In the genomic region with DNA sequence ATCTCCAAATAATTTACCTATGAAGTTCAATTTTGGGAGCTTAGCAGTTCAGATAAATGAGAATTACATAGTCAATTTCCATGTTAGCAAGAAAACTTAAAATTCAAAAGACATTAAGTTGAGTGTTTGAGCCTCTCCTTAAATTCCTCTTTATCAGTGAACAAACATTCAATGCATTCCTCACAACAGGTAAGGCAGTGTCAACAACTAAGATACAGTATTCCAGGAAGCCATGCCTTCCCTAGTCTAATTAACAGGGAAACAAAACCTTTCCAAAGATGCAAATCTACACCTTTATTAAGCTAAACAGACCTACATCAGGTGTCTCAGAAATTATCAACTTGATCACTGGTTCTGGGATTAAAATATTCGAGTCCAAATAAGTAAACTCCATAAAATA, we compare ENCODE assay signal across 16 cellular contexts. TPM values are rescaled to one million over a fixed set of nuclear protein-coding genes. Genes with fewer than 3 reads are reported as not detected.
DNase-seq lines count a peak whose midpoint lies in the region; ATAC-seq, FAIRE-seq and TF ChIP-seq lines count a peak whose summit lies in the region.
"Had no signal": no experiment of that assay in that cellular context is flagged by ENCODE, and none has a peak within 500 bp of the region (broad histone marks: within the 10 kb centered on the region; RNA-seq: fewer than 3 reads in every experiment).

No MANE protein-coding gene starts in this region.

- peaks cover 38% of the 10 kb centered on the region for H3K4me1 ChIP-seq in HUES48 (ENCODE audit: control insufficient read depth, insufficient read depth, low read length)
- peaks cover 7% of the 10 kb centered on the region for H3K4me1 ChIP-seq in GM12878 (ENCODE audit: control insufficient read depth, insufficient read depth, low read length)
- peaks cover 34% of the 10 kb centered on the region for H3K4me1 ChIP-seq in iPS-20b (ENCODE audit: insufficient read depth, low read length)
- peaks cover 46 to 47% of the 10 kb centered on the region in 2 donors for H3K4me1 ChIP-seq in thyroid gland
- peaks cover 10% of the 10 kb centered on the region for H3K4me1 ChIP-seq in effector memory CD4-positive, alpha-beta T cell (ENCODE audit: control insufficient read depth, insufficient read depth, low read length, poor library complexity, severe bottlenecking)

- no peak for TF ChIP-seq EP300 in GM12878 (IDR thresholded peaks at IDR 0.05; ENCODE audit: borderline replicate concordance in 1 of 2, control insufficient read depth in 1 of 2, low read depth in 2 of 2, low read length in 2 of 2)

- TF ChIP-seq RAD21 in GM12878 (IDR thresholded peaks at IDR 0.05; ENCODE audit: insufficient read depth, low read depth, low read length), result no peak

- peak overlapping the region; percentile 71 for H3K4me2 ChIP-seq in GM12878 (ENCODE audit: control insufficient read depth, insufficient read depth)

- peaks cover 78% of the 10 kb centered on the region for H3K79me2 ChIP-seq in GM12878 (ENCODE audit: control insufficient read depth, insufficient read depth, low read length)

- no TSS peak for BruUV-seq in GM12878 (replicated peaks; lab: Mats Ljungman, UMichigan)

- H3K4me3 ChIP-seq in HUES48 (ENCODE audit: low read depth, low read length), result peak overlapping the region; percentile 43
- H3K4me3 ChIP-seq in GM12878, result peak overlapping the region; percentile 60
- peak overlapping the region; percentile 50 for H3K4me3 ChIP-seq in iPS-20b (ENCODE audit: low read length)
- no peak overlapping the region for H3K4me3 ChIP-seq in thyroid gland (replicated peaks in 1 of 3)
- no peak overlapping the region for H3K4me3 ChIP-seq in effector memory CD4-positive, alpha-beta T cell (ENCODE audit: insufficient read depth, low read depth, low read length, poor library complexity, severe bottlenecking)

- POLR2A ChIA-PET in GM12878 (lab: Charles Lee), result interaction anchor here (1.3 to 4.0 kb wide), 2 partner anchors 11 to 171 kb away, joined by 3 to 21 read pairs; no protein-coding TSS in a partner anchor

- H3K36me3 ChIP-seq in HUES48 (ENCODE audit: control insufficient read depth, insufficient read depth, low read length), result peaks cover 10% of the 10 kb centered on the region
- H3K36me3 ChIP-seq in GM12878 (ENCODE audit: control insufficient read depth in 2 of 2, insufficient read depth in 2 of 2, low read length in 1 of 2), result peaks cover 3 to 11% of the 10 kb centered on the region in 2 experiments; a peak in 2 of 4 replicates
- peaks cover 24% of the 10 kb centered on the region for H3K36me3 ChIP-seq in iPS-20b (ENCODE audit: insufficient read depth, low read depth, low read length)
- H3K36me3 ChIP-seq in thyroid gland, result no peaks in the 10 kb centered on the region
- no peaks in the 10 kb centered on the region for H3K36me3 ChIP-seq in effector memory CD4-positive, alpha-beta T cell (ENCODE audit: control insufficient read depth, insufficient read depth, low read length)

- no peak for FAIRE-seq in GM12878 (lab: Jason Lieb, UNC)

- H3K9me3 ChIP-seq in HUES48 (ENCODE audit: control insufficient read depth, insufficient read depth, low read length) (no peaks in the 10 kb centered on the region), GM12878 (replicated peaks; ENCODE audit: control insufficient read depth, insufficient read depth, low read length) (no peaks in the 10 kb centered on the region; the same call in 2 of the 3 replicates), iPS-20b (ENCODE audit: insufficient read depth, low read depth, low read length) (no peaks in the 10 kb centered on the region), thyroid gland (no peaks in the 10 kb centered on the region)
- no peaks in the 10 kb centered on the region for H3K9me3 ChIP-seq in effector memory CD4-positive, alpha-beta T cell (ENCODE audit: control insufficient read depth, low read length)

- no peak for DNase-seq in GM12878 (ENCODE audit: low read depth, low spot score)
- DNase-seq in thyroid gland, result no peak
- no peak for DNase-seq in effector memory CD4-positive, alpha-beta T cell
- no peak for DNase-seq in HK-2 (ENCODE audit: unreplicated experiment)
- DNase-seq: activated CD8-positive, alpha-beta memory T cell treated with anti-CD3 and anti-CD28 coated beads, Interleukin-2, amount 50 U/mL, for 48 hours; GOT3; kidney glomerular epithelial cell; MV-4-11; NCI-H2227 treated with DMSO at 0.1 percent for 48 hours; stimulated activated naive CD4-positive, alpha-beta T cell treated with Interleukin-2 at 50 U/mL for 16 hours had no signal

- SMC1A ChIA-PET in GM12878 (lab: Charles Lee; ENCODE audit: uncharacterized antibody, unreplicated experiment), result interaction anchor here (0.7 to 6.6 kb wide), 13 partner anchors 12 to 344 kb away, joined by 3 to 102 read pairs (median 5); no protein-coding TSS in a partner anchor

- TF ChIP-seq CTCF in GM12878 (IDR thresholded peaks at IDR 0.05 in 2 of 3, conservative IDR thresholded peaks at IDR 0.05 in 1 of 3; ENCODE audit: control insufficient read depth in 2 of 3, extremely low read depth in 1 of 3, insufficient read depth in 1 of 3, low read depth in 3 of 3, low read length in 3 of 3), result no peak
- no peak for TF ChIP-seq CTCF in thyroid gland (IDR thresholded peaks at IDR 0.05)

- in situ Hi-C loops in GM12878 (cut with MboI), result no loop called here

- no peaks in the 10 kb centered on the region for H4K20me1 ChIP-seq in GM12878 (ENCODE audit: control insufficient read depth, insufficient read depth)

- CTCF ChIA-PET in GM12878 (lab: Yijun Ruan, JAX), result interaction anchor here (0.8 to 4.7 kb wide), 4 partner anchors 10 to 77 kb away, joined by 3 to 37 read pairs (median 4); no protein-coding TSS in a partner anchor

- H3K27ac ChIP-seq in HUES48 (ENCODE audit: low read depth, low read length), result peak overlapping the region; percentile 71
- no peak overlapping the region for H3K27ac ChIP-seq in GM12878 (ENCODE audit: control insufficient read depth, insufficient read depth)
- H3K27ac ChIP-seq in iPS-20b (ENCODE audit: low read length), result peak overlapping the region; percentile 27
- peak overlapping the region; percentile 20 to 98 (median 54) for H3K27ac ChIP-seq in thyroid gland
- H3K27ac ChIP-seq in effector memory CD4-positive, alpha-beta T cell (ENCODE audit: insufficient read depth, low read length, poor library complexity, severe bottlenecking), result no peak overlapping the region

- peaks cover 7% of the 10 kb centered on the region for H3K27me3 ChIP-seq in HUES48 (ENCODE audit: control insufficient read depth, insufficient read depth, low read length)
- H3K27me3 ChIP-seq in GM12878 (replicated peaks in 1 of 2; ENCODE audit: control insufficient read depth in 2 of 2, insufficient read depth in 2 of 2, low read length in 1 of 2), result no peaks in the 10 kb centered on the region
- H3K27me3 ChIP-seq in iPS-20b (ENCODE audit: insufficient read depth, low read length), result peaks cover 5% of the 10 kb centered on the region; the same call in 1 of the 2 replicates
- H3K27me3 ChIP-seq in thyroid gland, result no peaks in the 10 kb centered on the region
- H3K27me3 ChIP-seq in effector memory CD4-positive, alpha-beta T cell (replicated peaks; ENCODE audit: control insufficient read depth, insufficient read depth, low read length, poor library complexity, severe bottlenecking), result peaks cover 13% of the 10 kb centered on the region

- intact Hi-C loops in GM12878 (cut with micrococcal nuclease; ENCODE audit: unreplicated experiment) (no loop called here), thyroid gland (cut with DNase I) (loop anchor here (10.0 kb wide), 1 partner anchor 132 kb away; no protein-coding TSS in a partner anchor)

- TF ChIP-seq POLR2A in GM12878 (IDR thresholded peaks at IDR 0.05; ENCODE audit: low read depth, low read length) (no peak), thyroid gland (IDR thresholded peaks at IDR 0.05) (no peak)

- ATAC-seq in GM12878 (no peak), GM21423 (IDR thresholded peaks at IDR 0.05; ENCODE audit: unreplicated experiment) (no peak)
- ATAC-seq: activated CD4-positive, CD25-positive, alpha-beta regulatory T cell treated with anti-CD3 and anti-CD28 coated beads, Interleukin-2, amount 50 U/mL, for 24 hours; sciatic nerve had no signal

- RAD21 ChIA-PET in GM12878 (lab: Charles Lee; ENCODE audit: unreplicated experiment), result interaction anchor here (0.6 to 6.0 kb wide), 7 partner anchors 11 to 271 kb away, joined by 3 to 64 read pairs (median 3); a partner anchor contains a TSS

- H3K9ac ChIP-seq in HUES48 (ENCODE audit: low read depth, low read length) (peak overlapping the region; percentile 20; the same call in 1 of the 2 replicates), GM12878 (ENCODE audit: control insufficient read depth, insufficient read depth, low read length) (no peak overlapping the region), iPS-20b (ENCODE audit: low read depth, low read length) (peak overlapping the region; percentile 27; the same call in 1 of the 2 replicates)

- WGBS in GM12878 (ENCODE audit: insufficient coverage, insufficient replicate concordance, low lambda C conversion rate, missing lambda C conversion rate), result 95% methylated on average over 1 of the region's 1 CpG
- WGBS in thyroid gland, 2 donors, result 50 to 58% methylated on average over 1 of the region's 1 CpG

- no peak overlapping the region for H2AFZ ChIP-seq in GM12878 (ENCODE audit: control insufficient read depth, low read depth, low read length)

TF ChIP-seq in GM12878, 131 proteins besides CTCF, POLR2A, EP300 and RAD21:
- TF ChIP-seq YY1 (IDR thresholded peaks at IDR 0.05; ENCODE audit: low read depth, low read length) (no peak), EZH2 (IDR thresholded peaks at IDR 0.05; ENCODE audit: borderline replicate concordance, control insufficient read depth, low read depth, low read length) (no peak)

RNA-seq across cellular contexts. Expression of a gene that starts 3.7 kb away (rescaled TPM):
- 75.3 and 97.7 TPM in 2 replicates for total RNA-seq in GM12878 (2013; cell fraction: nucleolus; rRNA removed)
- total RNA-seq in GM12878 (2014; rRNA removed) (10.0 and 10.4 TPM in 2 replicates), GM12878 (2014; rRNA removed; fragmentation: Illumina TruSeq; extraction: Trizol) (8.1 and 8.5 TPM in 2 replicates), GM12878 (2021) (22.2 and 22.5 TPM in 2 replicates), thyroid gland (10 to 100 TPM; 29.0 to 41.7 (median 32.5) TPM)
- polyA plus RNA-seq in GM12878 (2011; ENCODE audit: low read depth), result 2.5 TPM
- polyA plus RNA-seq in GM12878 (2011; rRNA removed) (6.5 and 6.9 TPM in 2 replicates), GM12878 (2014; fragmentation: Illumina TruSeq; extraction: Trizol) (10.1 and 10.8 TPM in 2 replicates), GM12878 (2014; fragmentation: Nextera tagmentation; extraction: Ambion mirVana) (10 to 100 TPM in 1 of 2 experiments, 1 to 10 TPM in 1; 4.5 to 10.7 TPM), GM12878 (2014; rRNA removed) (7.1 and 8.8 TPM in 2 replicates), GM12878 (2016; fragmentation: Nextera tagmentation; extraction: Ambion mirVana) (10 to 100 TPM; 16.2 to 18.4 TPM)
- 7.1 and 7.4 TPM in 2 replicates for polyA plus RNA-seq in GM12878 (2011; cell fraction: cytosol; rRNA removed)
- 9.4 and 10.8 TPM in 2 replicates for polyA plus RNA-seq in GM12878 (2011; cell fraction: nucleus; rRNA removed)
- 3.5 and 4.4 TPM in 2 replicates for polyA plus RNA-seq in GM12878 (2012)
- 33.0 and 48.6 TPM in 2 replicates for polyA minus RNA-seq in GM12878 (2011; rRNA and poly(A)+ RNA removed)
- polyA minus RNA-seq in GM12878 (2011; cell fraction: cytosol; rRNA and poly(A)+ RNA removed), result 10.5 and 13.1 TPM in 2 replicates
- 19.3 and 32.3 TPM in 2 replicates for polyA minus RNA-seq in GM12878 (2011; cell fraction: nucleus; rRNA and poly(A)+ RNA removed)
- total RNA-seq: G401 had no signal

Comparison
In these comparisons a context has a peak if more than half of its experiments do, and no peak if none do; other contexts are left out.
1. H3K27ac ChIP-seq: peak in HUES48 (single experiment), iPS-20b (single experiment) and thyroid gland (3 of 3); none in GM12878 (single experiment) and effector memory CD4-positive, alpha-beta T cell (single experiment).
2. H3K4me3 ChIP-seq: peak in HUES48 (single experiment), GM12878 (single experiment) and iPS-20b (single experiment); none in thyroid gland (0 of 3) and effector memory CD4-positive, alpha-beta T cell (single experiment).